ENCODE assay signal across 12 cellular contexts in genomic region chr1:17574502-17574901, GRCh38. TPM values are rescaled to one million over a fixed set of nuclear protein-coding genes. Genes with fewer than 3 reads are reported as not detected.
DNase-seq lines count a peak whose midpoint lies in the region; ATAC-seq, FAIRE-seq and TF ChIP-seq lines count a peak whose summit lies in the region.
"Had no signal": no experiment of that assay in that cellular context is flagged by ENCODE, and none has a peak within 500 bp of the region (broad histone marks: within the 10 kb centered on the region; RNA-seq: fewer than 3 reads in every experiment).

No MANE protein-coding gene starts in this region.

- intact Hi-C loops in heart right ventricle (cut with DNase I), result no loop called here
- intact Hi-C loops in left ventricle myocardium superior (cut with micrococcal nuclease), result no loop called here
- intact Hi-C loops in body of pancreas (cut with DNase I), result no loop called here
- intact Hi-C loops in kidney (cut with DNase I), result no loop called here

- 52 to 57% methylated on average over 11 of the region's 11 CpGs for WGBS in heart right ventricle, 2 donors
- 56 to 64% methylated on average over 11 of the region's 11 CpGs for WGBS in body of pancreas, 2 donors

- peak overlapping the region in 7 of 10 donors; percentile 26 to 93 (median 35) for H3K27ac ChIP-seq in heart right ventricle
- peak overlapping the region in 3 of 4 donors; percentile 56 to 90 (median 63) for H3K27ac ChIP-seq in body of pancreas
- peak overlapping the region; percentile 27 to 57 for H3K27ac ChIP-seq in kidney (ENCODE audit: low read depth in 2 of 2, low read length in 2 of 2)

- H3K27me3 ChIP-seq in heart right ventricle (no peaks in the 10 kb centered on the region), body of pancreas (no peaks in the 10 kb centered on the region)
- H3K27me3 ChIP-seq: testis had no signal

- ATAC-seq in heart right ventricle (no peak), left ventricle myocardium superior (no peak), body of pancreas (no peak), GM21367 (IDR thresholded peaks at IDR 0.05; ENCODE audit: unreplicated experiment) (no peak), GM18498 (IDR thresholded peaks at IDR 0.05; ENCODE audit: unreplicated experiment) (no peak)
- no peak for ATAC-seq in activated naive CD8-positive, alpha-beta T cell treated with anti-CD3 and anti-CD28 coated beads, Interleukin-2, amount 50 U/mL, for 24 hours

- no peaks in the 10 kb centered on the region for H3K36me3 ChIP-seq in heart right ventricle
- H3K36me3 ChIP-seq in body of pancreas (replicated peaks in 1 of 2; ENCODE audit: insufficient read depth in 1 of 2, low read depth in 2 of 2), result no peaks in the 10 kb centered on the region
- H3K36me3 ChIP-seq in kidney (ENCODE audit: control insufficient read depth in 1 of 2, insufficient read depth in 2 of 2, low read length in 2 of 2), result no peaks in the 10 kb centered on the region

- no peak for FAIRE-seq in kidney (lab: Jason Lieb, UNC)

- no peaks in the 10 kb centered on the region for H3K9me3 Mint-ChIP-seq in activated naive CD8-positive, alpha-beta T cell treated with anti-CD3 and anti-CD28 coated beads, Interleukin-2, amount 50 U/mL, for 24 hours
- H3K9me3 Mint-ChIP-seq: CD4-positive, CD25-positive, alpha-beta regulatory T cell had no signal

- no peak overlapping the region for H3K4me3 Mint-ChIP-seq in activated naive CD8-positive, alpha-beta T cell treated with anti-CD3 and anti-CD28 coated beads, Interleukin-2, amount 50 U/mL, for 24 hours
- H3K4me3 Mint-ChIP-seq: CD4-positive, CD25-positive, alpha-beta regulatory T cell; IgD-negative memory B cell had no signal

- H3K4me1 ChIP-seq in heart right ventricle, result peaks cover 20 to 72% (median 45%) of the 10 kb centered on the region in 9 donors
- peaks cover 60% of the 10 kb centered on the region for H3K4me1 ChIP-seq in body of pancreas
- H3K4me1 ChIP-seq in kidney (ENCODE audit: control insufficient read depth in 1 of 2, insufficient read depth in 1 of 2, low read depth in 1 of 2, low read length in 2 of 2), result peaks cover 36 to 39% of the 10 kb centered on the region in 2 donors

- TF ChIP-seq POLR2A in body of pancreas (IDR thresholded peaks at IDR 0.05), result no peak

- peak in 4 of 9 donors; percentile 8 to 25 (median 17) for TF ChIP-seq CTCF in heart right ventricle (IDR thresholded peaks at IDR 0.05)
- peak in 4 of 7 experiments; percentile 8 to 20 (median 16) for TF ChIP-seq CTCF in body of pancreas (IDR thresholded peaks at IDR 0.05)
- TF ChIP-seq CTCF in kidney (IDR thresholded peaks at IDR 0.05; ENCODE audit: borderline replicate concordance, extremely low read depth, insufficient read depth), result no peak

- H3K4me3 ChIP-seq in heart right ventricle, result no peak overlapping the region
- H3K4me3 ChIP-seq in body of pancreas, result no peak overlapping the region
- H3K4me3 ChIP-seq in kidney (ENCODE audit: low read length in 2 of 2), result no peak overlapping the region
- H3K4me3 ChIP-seq: testis had no signal

- H3K9me3 ChIP-seq in heart right ventricle (no peaks in the 10 kb centered on the region), body of pancreas (no peaks in the 10 kb centered on the region), kidney (ENCODE audit: control insufficient read depth in 1 of 2, low read length in 2 of 2) (no peaks in the 10 kb centered on the region)
- H3K9me3 ChIP-seq: testis had no signal

- H3K27me3 Mint-ChIP-seq in activated naive CD8-positive, alpha-beta T cell treated with anti-CD3 and anti-CD28 coated beads, Interleukin-2, amount 50 U/mL, for 24 hours, result peaks cover 2% of the 10 kb centered on the region

- H3K27ac Mint-ChIP-seq in activated naive CD8-positive, alpha-beta T cell treated with anti-CD3 and anti-CD28 coated beads, Interleukin-2, amount 50 U/mL, for 24 hours, result no peak overlapping the region
- H3K27ac Mint-ChIP-seq: CD4-positive, CD25-positive, alpha-beta regulatory T cell; IgD-negative memory B cell had no signal

- no peaks in the 10 kb centered on the region for H3K4me1 Mint-ChIP-seq in activated naive CD8-positive, alpha-beta T cell treated with anti-CD3 and anti-CD28 coated beads, Interleukin-2, amount 50 U/mL, for 24 hours
- H3K4me1 Mint-ChIP-seq: CD4-positive, CD25-positive, alpha-beta regulatory T cell; IgD-negative memory B cell had no signal

- no peaks in the 10 kb centered on the region for H3K36me3 Mint-ChIP-seq in activated naive CD8-positive, alpha-beta T cell treated with anti-CD3 and anti-CD28 coated beads, Interleukin-2, amount 50 U/mL, for 24 hours (ENCODE audit: low read depth)
- H3K36me3 Mint-ChIP-seq: CD4-positive, CD25-positive, alpha-beta regulatory T cell had no signal

- DNase-seq in heart right ventricle, result no peak
- no peak for DNase-seq in left ventricle myocardium superior
- DNase-seq in body of pancreas, result no peak
- DNase-seq in kidney, result no peak
- DNase-seq in activated naive CD8-positive, alpha-beta T cell treated with anti-CD3 and anti-CD28 coated beads, Interleukin-2, amount 50 U/mL, for 24 hours, result no peak
- no peak for DNase-seq in NCI-H1930 (lab: John Stamatoyannopoulos, UW)
- DNase-seq: activated CD8-positive, alpha-beta memory T cell treated with anti-CD3 and anti-CD28 coated beads for 24 hours; CD4-positive, CD25-positive, alpha-beta regulatory T cell; testis had no signal

- no peak overlapping the region for H3K9ac ChIP-seq in kidney (ENCODE audit: low read length in 2 of 2)

RNA-seq across cellular contexts. Expression of gene ARHGEF10L, which starts 35.0 kb away (rescaled TPM):
- total RNA-seq in heart right ventricle (10 to 100 TPM; 45.4 to 65.0 (median 49.4) TPM), left ventricle myocardium superior (54.9 TPM), body of pancreas (10 to 100 TPM; 81.4 to 93.1 TPM), kidney (91.9 TPM)
- polyA plus RNA-seq in heart right ventricle (10 to 100 TPM; 52.8 to 68.4 TPM), kidney (ENCODE audit: insufficient read depth, low read depth, low replicate concordance) (40.8 TPM)
- total RNA-seq: CD4-positive, CD25-positive, alpha-beta regulatory T cell had no signal
- polyA plus RNA-seq: CD4-positive, CD25-positive, alpha-beta regulatory T cell; IgD-negative memory B cell had no signal
